Comparison of ENCODE assay signal across 1 cellular context in genomic region chr11:2151500-2152257, GRCh38.
TF ChIP-seq lines count a peak whose summit lies in the region.

No MANE protein-coding gene starts in this region.

TF ChIP-seq in GM12878, 131 proteins besides CTCF, POLR2A, EP300 and RAD21:
- no peak for TF ChIP-seq CEBPZ (IDR thresholded peaks at IDR 0.05; ENCODE audit: low read depth, low read length)
- TF ChIP-seq ZNF622 (IDR thresholded peaks at IDR 0.05): no peak
- TF ChIP-seq RCOR1 (conservative IDR thresholded peaks at IDR 0.05; ENCODE audit: low read depth, low read length): 0 out of 2 replicates have a peak, but pooled peaks have one; percentile 16
- peak; percentile 68 for TF ChIP-seq YY1 (IDR thresholded peaks at IDR 0.05; ENCODE audit: low read depth, low read length)
- TF ChIP-seq RB1 (IDR thresholded peaks at IDR 0.05; ENCODE audit: borderline replicate concordance): 0 out of 2 replicates have a peak, but pooled peaks have one; percentile 38
- no peak for TF ChIP-seq RBBP5 (conservative IDR thresholded peaks at IDR 0.05)
- peak; percentile 71 for TF ChIP-seq SMC3 (IDR thresholded peaks at IDR 0.05; ENCODE audit: borderline replicate concordance, low read length)
